ENCODE assay signal across 2 cellular contexts in genomic region chr3:101784850-101785613, GRCh38.
A peak's percentile ranks its signal among the peaks of the same experiment; 100 is the strongest.
TF ChIP-seq lines count a peak whose summit lies in the region.

No MANE protein-coding gene starts in this region.

TF ChIP-seq in liver, 16 proteins besides CTCF, POLR2A, EP300 and RAD21:
- TF ChIP-seq NR2F2 (IDR thresholded peaks at IDR 0.05), result peak; percentile 28
- TF ChIP-seq GABPA (IDR thresholded peaks at IDR 0.05 in 1 of 2, conservative IDR thresholded peaks at IDR 0.05 in 1 of 2), result no peak

TF ChIP-seq in HepG2, 621 proteins besides CTCF, POLR2A, EP300 and RAD21:
- TF ChIP-seq ZNF879 (CRISPR knock-in tag; IDR thresholded peaks at IDR 0.05) (no peak), SNAPC2 (CRISPR knock-in tag; IDR thresholded peaks at IDR 0.05) (no peak), ZNF891 (CRISPR knock-in tag; IDR thresholded peaks at IDR 0.05) (no peak), NPAS2 (CRISPR knock-in tag; IDR thresholded peaks at IDR 0.05; ENCODE audit: borderline replicate concordance) (no peak), ZBTB34 (CRISPR knock-in tag; IDR thresholded peaks at IDR 0.05) (no peak), KDM3A (CRISPR knock-in tag; IDR thresholded peaks at IDR 0.05; ENCODE audit: low read depth) (no peak), RBM22 (optimal IDR thresholded peaks at IDR 0.05; ENCODE audit: low read length) (no peak), ZNF317 (CRISPR knock-in tag; IDR thresholded peaks at IDR 0.05) (no peak), ZBTB33 (CRISPR knock-in tag; IDR thresholded peaks at IDR 0.05) (no peak)
